1 cellular context compared by ENCODE assay signal in the genomic region with DNA sequence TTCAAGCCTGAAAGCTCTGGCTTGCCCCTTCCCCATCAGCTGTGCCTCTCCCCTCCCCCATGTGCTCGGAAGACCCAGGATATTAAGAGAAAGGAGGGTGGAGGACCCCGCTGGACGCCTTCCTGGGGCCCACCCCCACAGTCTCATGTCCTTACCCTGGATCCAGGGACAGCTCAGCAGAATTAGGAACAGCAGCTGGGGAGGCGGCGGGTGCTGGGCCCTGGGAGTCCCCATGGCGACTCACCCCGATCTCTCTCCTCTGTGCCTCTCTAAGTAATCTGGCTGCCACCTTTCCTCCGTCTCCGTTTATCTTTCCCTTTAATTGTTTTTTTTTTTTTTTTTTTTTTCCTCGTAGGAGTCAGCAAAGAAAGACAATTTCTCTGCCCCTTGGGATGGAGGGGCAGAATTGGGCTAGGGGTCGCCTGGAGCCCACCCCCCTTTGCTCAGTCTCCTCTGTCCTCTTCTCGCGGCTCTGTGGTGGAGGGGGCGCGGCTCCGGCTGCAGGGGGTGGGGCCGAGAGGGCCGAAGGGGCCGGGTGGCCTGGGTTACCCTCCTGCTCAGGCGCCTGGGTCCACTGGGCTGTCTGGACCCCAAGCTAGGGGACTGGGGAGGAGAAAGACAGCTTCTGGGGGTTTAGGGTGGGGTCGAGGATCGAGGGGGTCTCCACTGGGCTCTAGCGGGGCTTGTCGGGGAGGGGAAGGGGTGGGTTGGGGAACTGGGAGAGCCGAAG.
TF ChIP-seq lines count a peak whose summit lies in the region.

No MANE protein-coding gene starts in this region.

TF ChIP-seq in HepG2, 621 proteins besides CTCF, POLR2A, EP300 and RAD21:
- TF ChIP-seq, protein P1, sequence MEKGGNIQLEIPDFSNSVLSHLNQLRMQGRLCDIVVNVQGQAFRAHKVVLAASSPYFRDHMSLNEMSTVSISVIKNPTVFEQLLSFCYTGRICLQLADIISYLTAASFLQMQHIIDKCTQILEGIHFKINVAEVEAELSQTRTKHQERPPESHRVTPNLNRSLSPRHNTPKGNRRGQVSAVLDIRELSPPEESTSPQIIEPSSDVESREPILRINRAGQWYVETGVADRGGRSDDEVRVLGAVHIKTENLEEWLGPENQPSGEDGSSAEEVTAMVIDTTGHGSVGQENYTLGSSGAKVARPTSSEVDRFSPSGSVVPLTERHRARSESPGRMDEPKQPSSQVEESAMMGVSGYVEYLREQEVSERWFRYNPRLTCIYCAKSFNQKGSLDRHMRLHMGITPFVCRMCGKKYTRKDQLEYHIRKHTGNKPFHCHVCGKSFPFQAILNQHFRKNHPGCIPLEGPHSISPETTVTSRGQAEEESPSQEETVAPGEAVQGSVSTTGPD (CRISPR knock-in tag; IDR thresholded peaks at IDR 0.05), result 0 out of 2 replicates have a peak, but pooled peaks have one; percentile 6
- TF ChIP-seq POGK (CRISPR knock-in tag; conservative IDR thresholded peaks at IDR 0.05) (no peak), ZNF558 (CRISPR knock-in tag; IDR thresholded peaks at IDR 0.05; ENCODE audit: borderline replicate concordance) (0 out of 2 replicates have a peak, but pooled peaks have one; percentile 50), ETV6 (CRISPR knock-in tag; conservative IDR thresholded peaks at IDR 0.05) (0 out of 2 replicates have a peak, but pooled peaks have one; percentile 43), ZNF546 (CRISPR knock-in tag; conservative IDR thresholded peaks at IDR 0.05) (no peak), ZNF788 (CRISPR knock-in tag; IDR thresholded peaks at IDR 0.05; ENCODE audit: borderline replicate concordance) (peak; percentile 10; the same call in 1 of the 2 replicates), ZNF296 (CRISPR knock-in tag; conservative IDR thresholded peaks at IDR 0.05) (0 out of 2 replicates have a peak, but pooled peaks have one; percentile 7), ZNF776 (CRISPR knock-in tag; IDR thresholded peaks at IDR 0.05) (0 out of 2 replicates have a peak, but pooled peaks have one; percentile 11), MXD1 (CRISPR knock-in tag; IDR thresholded peaks at IDR 0.05) (peak; percentile 14; the same call in 1 of the 2 replicates), POLR2AphosphoS5 (IDR thresholded peaks at IDR 0.05; ENCODE audit: low read depth, low read length) (peak; percentile 71), SMC3 (IDR thresholded peaks at IDR 0.05; ENCODE audit: low read length) (no peak), KDM5A (IDR thresholded peaks at IDR 0.05; ENCODE audit: borderline replicate concordance, low read length) (peak; percentile 35; the same call in 1 of the 2 replicates), ZSCAN30 (CRISPR knock-in tag; IDR thresholded peaks at IDR 0.05) (0 out of 2 replicates have a peak, but pooled peaks have one; percentile 43), SOX5 (CRISPR knock-in tag; IDR thresholded peaks at IDR 0.05; ENCODE audit: borderline replicate concordance) (no peak), IKZF1 (IDR thresholded peaks at IDR 0.05) (no peak), SP4 (CRISPR knock-in tag; IDR thresholded peaks at IDR 0.05) (no peak), SNAPC5 (CRISPR knock-in tag; IDR thresholded peaks at IDR 0.05; ENCODE audit: borderline replicate concordance) (no peak), ZNF383 (CRISPR knock-in tag; IDR thresholded peaks at IDR 0.05; ENCODE audit: borderline replicate concordance) (no peak), ZNF816 (CRISPR knock-in tag; IDR thresholded peaks at IDR 0.05; ENCODE audit: borderline replicate concordance) (peak; percentile 5; the same call in 1 of the 2 replicates), MEF2D (CRISPR knock-in tag; IDR thresholded peaks at IDR 0.05) (peak; percentile 5; the same call in 1 of the 2 replicates), NONO (IDR thresholded peaks at IDR 0.05) (no peak), NONO (CRISPR knock-in tag; conservative IDR thresholded peaks at IDR 0.05) (no peak), CHD2 (IDR thresholded peaks at IDR 0.05; ENCODE audit: low read depth, low read length) (peak; percentile 79), NAIF1 (CRISPR knock-in tag; IDR thresholded peaks at IDR 0.05; ENCODE audit: borderline replicate concordance) (peak; percentile 9; the same call in 1 of the 2 replicates), RFXAP (CRISPR knock-in tag; IDR thresholded peaks at IDR 0.05; ENCODE audit: borderline replicate concordance) (no peak), ZFP90 (CRISPR knock-in tag; IDR thresholded peaks at IDR 0.05; ENCODE audit: borderline replicate concordance) (0 out of 2 replicates have a peak, but pooled peaks have one; percentile 7)
- TF ChIP-seq, protein P2, sequence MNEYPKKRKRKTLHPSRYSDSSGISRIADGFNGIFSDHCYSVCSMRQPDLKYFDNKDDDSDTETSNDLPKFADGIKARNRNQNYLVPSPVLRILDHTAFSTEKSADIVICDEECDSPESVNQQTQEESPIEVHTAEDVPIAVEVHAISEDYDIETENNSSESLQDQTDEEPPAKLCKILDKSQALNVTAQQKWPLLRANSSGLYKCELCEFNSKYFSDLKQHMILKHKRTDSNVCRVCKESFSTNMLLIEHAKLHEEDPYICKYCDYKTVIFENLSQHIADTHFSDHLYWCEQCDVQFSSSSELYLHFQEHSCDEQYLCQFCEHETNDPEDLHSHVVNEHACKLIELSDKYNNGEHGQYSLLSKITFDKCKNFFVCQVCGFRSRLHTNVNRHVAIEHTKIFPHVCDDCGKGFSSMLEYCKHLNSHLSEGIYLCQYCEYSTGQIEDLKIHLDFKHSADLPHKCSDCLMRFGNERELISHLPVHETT (CRISPR knock-in tag; conservative IDR thresholded peaks at IDR 0.05), result no peak
- TF ChIP-seq, protein P3, sequence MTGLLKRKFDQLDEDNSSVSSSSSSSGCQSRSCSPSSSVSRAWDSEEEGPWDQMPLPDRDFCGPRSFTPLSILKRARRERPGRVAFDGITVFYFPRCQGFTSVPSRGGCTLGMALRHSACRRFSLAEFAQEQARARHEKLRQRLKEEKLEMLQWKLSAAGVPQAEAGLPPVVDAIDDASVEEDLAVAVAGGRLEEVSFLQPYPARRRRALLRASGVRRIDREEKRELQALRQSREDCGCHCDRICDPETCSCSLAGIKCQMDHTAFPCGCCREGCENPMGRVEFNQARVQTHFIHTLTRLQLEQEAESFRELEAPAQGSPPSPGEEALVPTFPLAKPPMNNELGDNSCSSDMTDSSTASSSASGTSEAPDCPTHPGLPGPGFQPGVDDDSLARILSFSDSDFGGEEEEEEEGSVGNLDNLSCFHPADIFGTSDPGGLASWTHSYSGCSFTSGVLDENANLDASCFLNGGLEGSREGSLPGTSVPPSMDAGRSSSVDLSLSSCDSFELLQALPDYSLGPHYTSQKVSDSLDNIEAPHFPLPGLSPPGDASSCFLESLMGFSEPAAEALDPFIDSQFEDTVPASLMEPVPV (CRISPR knock-in tag; IDR thresholded peaks at IDR 0.05), result 0 out of 2 replicates have a peak, but pooled peaks have one; percentile 0
